24 cellular contexts compared by ENCODE assay signal in the genomic region with DNA sequence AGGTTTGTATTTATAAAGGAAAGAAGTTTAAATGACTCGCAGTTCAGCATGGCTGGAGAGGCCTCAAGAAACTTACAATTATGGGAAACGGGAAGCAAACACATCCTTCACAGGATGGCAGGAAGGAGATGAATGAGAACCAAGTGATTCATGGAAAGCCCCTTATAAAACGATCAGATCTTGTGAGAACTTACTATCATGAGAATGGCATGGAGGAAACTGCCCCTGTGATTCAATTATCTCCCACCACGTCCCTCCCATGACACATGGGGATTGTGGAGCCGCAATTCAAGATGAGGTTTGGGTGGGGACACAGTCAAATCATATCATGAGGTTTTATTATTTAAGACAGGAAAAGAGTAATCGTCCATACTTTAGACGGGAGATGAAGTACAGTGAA. TPM values are rescaled to one million over a fixed set of nuclear protein-coding genes. Genes with fewer than 3 reads are reported as not detected.
"Had no signal": no experiment of that assay in that cellular context is flagged by ENCODE, and none has a peak within 500 bp of the region (broad histone marks: within the 10 kb centered on the region; RNA-seq: fewer than 3 reads in every experiment).

No MANE protein-coding gene starts in this region.

- H3K4me3 ChIP-seq: K562, SJCRH30 had no signal

- H3K4me1 Mint-ChIP-seq: IgD-negative memory B cell had no signal

- H3K4me3 Mint-ChIP-seq: IgD-negative memory B cell had no signal

- H3K36me3 Mint-ChIP-seq: IgD-negative memory B cell had no signal

- H3K27ac ChIP-seq: KMS-11, SJCRH30 had no signal

- ATAC-seq: K562, Panc1, PC-3, Right ventricle myocardium inferior, SK-N-SH treated with all-trans-retinoic acid at 6 μM for 48 hours had no signal

- H3K36me3 ChIP-seq: SJCRH30 had no signal

- DNase-seq: Kasumi-1, MM.1S, NCI-H1092 treated with DMSO at 0.1 percent for 48 hours, NCI-H1436, NCI-H187, NCI-H2029, NCI-H2081 treated with DMSO at 0.1 percent for 48 hours, NCI-H2171, NCI-H226, NCI-H446, NCI-H510A, NCI-H524 treated with DMSO at 0.1 percent for 48 hours, NCI-H69, NCI-H774, PC-3, SHP77 treated with DMSO at 0.1 percent for 48 hours, SJCRH30 had no signal

- H3K27me3 Mint-ChIP-seq: IgD-negative memory B cell had no signal

- H3K27ac Mint-ChIP-seq: IgD-negative memory B cell had no signal

- H3K27me3 ChIP-seq: SJCRH30 had no signal

- H3K4me2 ChIP-seq: KMS-11 had no signal

- H3K9me3 Mint-ChIP-seq: IgD-negative memory B cell had no signal

- H3K4me1 ChIP-seq: SJCRH30 had no signal

RNA-seq across cellular contexts. Expression of a gene that starts 4.0 kb away (rescaled TPM):
- total RNA-seq: K562, PC-3, RPMI7951, SJCRH30 had no signal
- polyA plus RNA-seq: IgD-negative memory B cell, K562 had no signal
